Comparison of ENCODE assay signal across 1 cellular context in the genomic region with DNA sequence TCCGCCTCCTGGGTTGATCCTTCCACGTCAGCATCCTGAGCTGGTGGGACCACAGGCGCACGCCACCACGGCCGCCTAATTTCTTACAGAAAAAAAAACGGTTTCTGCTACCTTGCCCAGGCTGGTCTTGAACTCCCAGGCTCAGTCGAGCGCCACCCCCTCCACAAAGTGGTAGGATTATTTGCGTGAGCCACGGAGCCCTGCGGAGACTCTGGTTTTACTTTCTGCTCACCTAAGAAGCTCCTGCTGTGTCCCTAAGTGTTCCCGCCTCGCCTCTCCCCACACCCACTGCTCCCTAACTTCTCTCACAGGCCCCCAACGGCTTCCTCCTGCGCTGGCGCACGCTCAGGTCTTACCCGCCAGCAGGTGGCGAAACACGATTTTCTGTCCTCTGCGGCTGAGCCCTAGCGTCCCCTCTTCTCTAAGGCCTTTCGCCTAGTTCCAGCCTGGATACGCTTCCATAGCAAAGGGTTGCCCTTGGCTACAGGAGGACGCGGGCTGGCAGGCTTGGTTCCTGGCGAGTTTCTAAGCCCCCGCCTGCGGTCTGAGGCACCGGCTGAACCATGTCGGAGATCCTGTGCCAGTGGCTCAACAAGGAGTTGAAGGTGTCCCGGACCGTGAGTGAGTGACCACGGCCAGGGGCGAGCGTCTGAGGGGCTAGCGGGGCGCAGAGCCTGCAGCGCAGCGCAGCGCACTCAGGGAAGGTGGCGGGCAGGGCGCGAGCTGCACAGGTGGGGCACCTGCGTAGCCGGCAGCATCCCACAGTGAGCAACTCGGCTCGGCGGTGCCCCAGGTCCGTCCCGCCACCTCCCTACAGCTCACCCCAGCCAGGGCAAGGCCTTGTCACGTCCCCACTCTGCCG.
TF ChIP-seq lines count a peak whose summit lies in the region.

A gene with protein sequence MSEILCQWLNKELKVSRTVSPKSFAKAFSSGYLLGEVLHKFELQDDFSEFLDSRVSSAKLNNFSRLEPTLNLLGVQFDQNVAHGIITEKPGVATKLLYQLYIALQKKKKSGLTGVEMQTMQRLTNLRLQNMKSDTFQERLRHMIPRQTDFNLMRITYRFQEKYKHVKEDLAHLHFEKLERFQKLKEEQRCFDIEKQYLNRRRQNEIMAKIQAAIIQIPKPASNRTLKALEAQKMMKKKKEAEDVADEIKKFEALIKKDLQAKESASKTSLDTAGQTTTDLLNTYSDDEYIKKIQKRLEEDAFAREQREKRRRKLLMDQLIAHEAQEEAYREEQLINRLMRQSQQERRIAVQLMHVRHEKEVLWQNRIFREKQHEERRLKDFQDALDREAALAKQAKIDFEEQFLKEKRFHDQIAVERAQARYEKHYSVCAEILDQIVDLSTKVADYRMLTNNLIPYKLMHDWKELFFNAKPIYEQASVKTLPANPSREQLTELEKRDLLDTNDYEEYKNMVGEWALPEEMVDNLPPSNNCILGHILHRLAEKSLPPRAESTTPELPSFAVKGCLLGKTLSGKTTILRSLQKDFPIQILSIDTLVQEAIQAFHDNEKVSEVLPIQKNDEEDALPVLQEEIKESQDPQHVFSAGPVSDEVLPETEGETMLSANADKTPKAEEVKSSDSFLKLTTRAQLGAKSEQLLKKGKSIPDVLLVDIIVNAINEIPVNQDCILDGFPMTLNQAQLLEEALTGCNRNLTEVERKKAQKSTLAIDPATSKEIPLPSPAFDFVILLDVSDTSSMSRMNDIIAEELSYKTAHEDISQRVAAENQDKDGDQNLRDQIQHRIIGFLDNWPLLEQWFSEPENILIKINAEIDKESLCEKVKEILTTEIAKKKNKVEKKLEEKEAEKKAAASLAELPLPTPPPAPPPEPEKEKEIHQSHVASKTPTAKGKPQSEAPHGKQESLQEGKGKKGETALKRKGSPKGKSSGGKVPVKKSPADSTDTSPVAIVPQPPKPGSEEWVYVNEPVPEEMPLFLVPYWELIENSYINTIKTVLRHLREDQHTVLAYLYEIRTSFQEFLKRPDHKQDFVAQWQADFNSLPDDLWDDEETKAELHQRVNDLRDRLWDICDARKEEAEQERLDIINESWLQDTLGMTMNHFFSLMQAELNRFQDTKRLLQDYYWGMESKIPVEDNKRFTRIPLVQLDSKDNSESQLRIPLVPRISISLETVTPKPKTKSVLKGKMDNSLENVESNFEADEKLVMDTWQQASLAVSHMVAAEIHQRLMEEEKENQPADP (N-terminal part only) (plus strand): TSS at position 429 of the 862 bp plus-strand sequence. CDS start 135 bp downstream, at position 564.

TF ChIP-seq in HEK293, 187 proteins besides CTCF, POLR2A, EP300 and RAD21 (continued from another document and continues in another):
- TF ChIP-seq, protein P1, sequence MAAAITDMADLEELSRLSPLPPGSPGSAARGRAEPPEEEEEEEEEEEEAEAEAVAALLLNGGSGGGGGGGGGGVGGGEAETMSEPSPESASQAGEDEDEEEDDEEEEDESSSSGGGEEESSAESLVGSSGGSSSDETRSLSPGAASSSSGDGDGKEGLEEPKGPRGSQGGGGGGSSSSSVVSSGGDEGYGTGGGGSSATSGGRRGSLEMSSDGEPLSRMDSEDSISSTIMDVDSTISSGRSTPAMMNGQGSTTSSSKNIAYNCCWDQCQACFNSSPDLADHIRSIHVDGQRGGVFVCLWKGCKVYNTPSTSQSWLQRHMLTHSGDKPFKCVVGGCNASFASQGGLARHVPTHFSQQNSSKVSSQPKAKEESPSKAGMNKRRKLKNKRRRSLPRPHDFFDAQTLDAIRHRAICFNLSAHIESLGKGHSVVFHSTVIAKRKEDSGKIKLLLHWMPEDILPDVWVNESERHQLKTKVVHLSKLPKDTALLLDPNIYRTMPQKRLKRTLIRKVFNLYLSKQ (tag by site-specific recombination; IDR thresholded peaks at IDR 0.05; ENCODE audit: borderline replicate concordance), result no peak
- peak; percentile 79 for TF ChIP-seq KLF8 (tag by site-specific recombination; IDR thresholded peaks at IDR 0.05)
- no peak for TF ChIP-seq ZSCAN16 (tag by site-specific recombination; IDR thresholded peaks at IDR 0.05)
- TF ChIP-seq, protein P2, sequence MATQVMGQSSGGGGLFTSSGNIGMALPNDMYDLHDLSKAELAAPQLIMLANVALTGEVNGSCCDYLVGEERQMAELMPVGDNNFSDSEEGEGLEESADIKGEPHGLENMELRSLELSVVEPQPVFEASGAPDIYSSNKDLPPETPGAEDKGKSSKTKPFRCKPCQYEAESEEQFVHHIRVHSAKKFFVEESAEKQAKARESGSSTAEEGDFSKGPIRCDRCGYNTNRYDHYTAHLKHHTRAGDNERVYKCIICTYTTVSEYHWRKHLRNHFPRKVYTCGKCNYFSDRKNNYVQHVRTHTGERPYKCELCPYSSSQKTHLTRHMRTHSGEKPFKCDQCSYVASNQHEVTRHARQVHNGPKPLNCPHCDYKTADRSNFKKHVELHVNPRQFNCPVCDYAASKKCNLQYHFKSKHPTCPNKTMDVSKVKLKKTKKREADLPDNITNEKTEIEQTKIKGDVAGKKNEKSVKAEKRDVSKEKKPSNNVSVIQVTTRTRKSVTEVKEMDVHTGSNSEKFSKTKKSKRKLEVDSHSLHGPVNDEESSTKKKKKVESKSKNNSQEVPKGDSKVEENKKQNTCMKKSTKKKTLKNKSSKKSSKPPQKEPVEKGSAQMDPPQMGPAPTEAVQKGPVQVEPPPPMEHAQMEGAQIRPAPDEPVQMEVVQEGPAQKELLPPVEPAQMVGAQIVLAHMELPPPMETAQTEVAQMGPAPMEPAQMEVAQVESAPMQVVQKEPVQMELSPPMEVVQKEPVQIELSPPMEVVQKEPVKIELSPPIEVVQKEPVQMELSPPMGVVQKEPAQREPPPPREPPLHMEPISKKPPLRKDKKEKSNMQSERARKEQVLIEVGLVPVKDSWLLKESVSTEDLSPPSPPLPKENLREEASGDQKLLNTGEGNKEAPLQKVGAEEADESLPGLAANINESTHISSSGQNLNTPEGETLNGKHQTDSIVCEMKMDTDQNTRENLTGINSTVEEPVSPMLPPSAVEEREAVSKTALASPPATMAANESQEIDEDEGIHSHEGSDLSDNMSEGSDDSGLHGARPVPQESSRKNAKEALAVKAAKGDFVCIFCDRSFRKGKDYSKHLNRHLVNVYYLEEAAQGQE (tag by site-specific recombination; IDR thresholded peaks at IDR 0.05), result peak; percentile 34; the same call in 1 of the 2 replicates
- TF ChIP-seq, protein P3, sequence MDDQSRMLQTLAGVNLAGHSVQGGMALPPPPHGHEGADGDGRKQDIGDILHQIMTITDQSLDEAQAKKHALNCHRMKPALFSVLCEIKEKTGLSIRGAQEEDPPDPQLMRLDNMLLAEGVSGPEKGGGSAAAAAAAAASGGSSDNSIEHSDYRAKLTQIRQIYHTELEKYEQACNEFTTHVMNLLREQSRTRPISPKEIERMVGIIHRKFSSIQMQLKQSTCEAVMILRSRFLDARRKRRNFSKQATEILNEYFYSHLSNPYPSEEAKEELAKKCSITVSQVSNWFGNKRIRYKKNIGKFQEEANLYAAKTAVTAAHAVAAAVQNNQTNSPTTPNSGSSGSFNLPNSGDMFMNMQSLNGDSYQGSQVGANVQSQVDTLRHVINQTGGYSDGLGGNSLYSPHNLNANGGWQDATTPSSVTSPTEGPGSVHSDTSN (CRISPR knock-in tag; IDR thresholded peaks at IDR 0.05), result peak; percentile 32; the same call in 1 of the 2 replicates
- TF ChIP-seq ZNF530 (tag by site-specific recombination; IDR thresholded peaks at IDR 0.05; ENCODE audit: low read depth), result no peak
- no peak for TF ChIP-seq ZNF114 (tag by site-specific recombination; IDR thresholded peaks at IDR 0.05)
- no peak for TF ChIP-seq ZNF776 (tag by site-specific recombination; IDR thresholded peaks at IDR 0.05; ENCODE audit: borderline replicate concordance)
- TF ChIP-seq ZBTB8A (tag by site-specific recombination; IDR thresholded peaks at IDR 0.05), result peak; percentile 87
- no peak for TF ChIP-seq MEIS1 (CRISPR knock-in tag; IDR thresholded peaks at IDR 0.05; ENCODE audit: borderline replicate concordance)
- no peak for TF ChIP-seq ZNF792 (tag by site-specific recombination; IDR thresholded peaks at IDR 0.05)
- TF ChIP-seq ZNF768 (tag by site-specific recombination; IDR thresholded peaks at IDR 0.05), result no peak
- TF ChIP-seq ZNF777 (tag by site-specific recombination; IDR thresholded peaks at IDR 0.05; ENCODE audit: borderline replicate concordance), result no peak; the same call in 1 of the 2 replicates
- peak; percentile 71 for TF ChIP-seq SCRT2 (tag by site-specific recombination; IDR thresholded peaks at IDR 0.05)
- TF ChIP-seq, protein P4, sequence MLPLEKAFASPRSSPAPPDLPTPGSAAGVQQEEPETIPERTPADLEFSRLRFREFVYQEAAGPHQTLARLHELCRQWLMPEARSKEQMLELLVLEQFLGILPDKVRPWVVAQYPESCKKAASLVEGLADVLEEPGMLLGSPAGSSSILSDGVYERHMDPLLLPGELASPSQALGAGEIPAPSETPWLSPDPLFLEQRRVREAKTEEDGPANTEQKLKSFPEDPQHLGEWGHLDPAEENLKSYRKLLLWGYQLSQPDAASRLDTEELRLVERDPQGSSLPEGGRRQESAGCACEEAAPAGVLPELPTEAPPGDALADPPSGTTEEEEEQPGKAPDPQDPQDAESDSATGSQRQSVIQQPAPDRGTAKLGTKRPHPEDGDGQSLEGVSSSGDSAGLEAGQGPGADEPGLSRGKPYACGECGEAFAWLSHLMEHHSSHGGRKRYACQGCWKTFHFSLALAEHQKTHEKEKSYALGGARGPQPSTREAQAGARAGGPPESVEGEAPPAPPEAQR (tag by site-specific recombination; IDR thresholded peaks at IDR 0.05), result no peak
- TF ChIP-seq, protein P5, sequence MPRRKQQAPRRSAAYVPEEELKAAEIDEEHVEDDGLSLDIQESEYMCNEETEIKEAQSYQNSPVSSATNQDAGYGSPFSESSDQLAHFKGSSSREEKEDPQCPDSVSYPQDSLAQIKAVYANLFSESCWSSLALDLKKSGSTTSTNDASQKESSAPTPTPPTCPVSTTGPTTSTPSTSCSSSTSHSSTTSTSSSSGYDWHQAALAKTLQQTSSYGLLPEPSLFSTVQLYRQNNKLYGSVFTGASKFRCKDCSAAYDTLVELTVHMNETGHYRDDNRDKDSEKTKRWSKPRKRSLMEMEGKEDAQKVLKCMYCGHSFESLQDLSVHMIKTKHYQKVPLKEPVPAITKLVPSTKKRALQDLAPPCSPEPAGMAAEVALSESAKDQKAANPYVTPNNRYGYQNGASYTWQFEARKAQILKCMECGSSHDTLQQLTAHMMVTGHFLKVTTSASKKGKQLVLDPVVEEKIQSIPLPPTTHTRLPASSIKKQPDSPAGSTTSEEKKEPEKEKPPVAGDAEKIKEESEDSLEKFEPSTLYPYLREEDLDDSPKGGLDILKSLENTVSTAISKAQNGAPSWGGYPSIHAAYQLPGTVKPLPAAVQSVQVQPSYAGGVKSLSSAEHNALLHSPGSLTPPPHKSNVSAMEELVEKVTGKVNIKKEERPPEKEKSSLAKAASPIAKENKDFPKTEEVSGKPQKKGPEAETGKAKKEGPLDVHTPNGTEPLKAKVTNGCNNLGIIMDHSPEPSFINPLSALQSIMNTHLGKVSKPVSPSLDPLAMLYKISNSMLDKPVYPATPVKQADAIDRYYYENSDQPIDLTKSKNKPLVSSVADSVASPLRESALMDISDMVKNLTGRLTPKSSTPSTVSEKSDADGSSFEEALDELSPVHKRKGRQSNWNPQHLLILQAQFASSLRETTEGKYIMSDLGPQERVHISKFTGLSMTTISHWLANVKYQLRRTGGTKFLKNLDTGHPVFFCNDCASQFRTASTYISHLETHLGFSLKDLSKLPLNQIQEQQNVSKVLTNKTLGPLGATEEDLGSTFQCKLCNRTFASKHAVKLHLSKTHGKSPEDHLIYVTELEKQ (tag by site-specific recombination; IDR thresholded peaks at IDR 0.05; ENCODE audit: borderline replicate concordance), result no peak
- TF ChIP-seq ZNF2 (tag by site-specific recombination; IDR thresholded peaks at IDR 0.05), result peak; percentile 75
- TF ChIP-seq SCRT1 (tag by site-specific recombination; IDR thresholded peaks at IDR 0.05; ENCODE audit: borderline replicate concordance), result peak; percentile 96
- TF ChIP-seq ZNF138 (tag by site-specific recombination; IDR thresholded peaks at IDR 0.05; ENCODE audit: borderline replicate concordance), result no peak
- TF ChIP-seq KLF1 (tag by site-specific recombination; IDR thresholded peaks at IDR 0.05), result 0 out of 2 replicates have a peak, but pooled peaks have one; percentile 48
- TF ChIP-seq, protein P6, sequence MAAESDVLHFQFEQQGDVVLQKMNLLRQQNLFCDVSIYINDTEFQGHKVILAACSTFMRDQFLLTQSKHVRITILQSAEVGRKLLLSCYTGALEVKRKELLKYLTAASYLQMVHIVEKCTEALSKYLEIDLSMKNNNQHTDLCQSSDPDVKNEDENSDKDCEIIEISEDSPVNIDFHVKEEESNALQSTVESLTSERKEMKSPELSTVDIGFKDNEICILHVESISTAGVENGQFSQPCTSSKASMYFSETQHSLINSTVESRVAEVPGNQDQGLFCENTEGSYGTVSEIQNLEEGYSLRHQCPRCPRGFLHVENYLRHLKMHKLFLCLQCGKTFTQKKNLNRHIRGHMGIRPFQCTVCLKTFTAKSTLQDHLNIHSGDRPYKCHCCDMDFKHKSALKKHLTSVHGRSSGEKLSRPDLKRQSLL (tag by site-specific recombination; IDR thresholded peaks at IDR 0.05), result no peak
- 0 out of 2 replicates have a peak, but pooled peaks have one; percentile 33 for TF ChIP-seq KLF7 (tag by site-specific recombination; IDR thresholded peaks at IDR 0.05; ENCODE audit: borderline replicate concordance)
- TF ChIP-seq WT1 (tag by site-specific recombination; IDR thresholded peaks at IDR 0.05), result no peak
- TF ChIP-seq GLIS2 (tag by site-specific recombination; IDR thresholded peaks at IDR 0.05), result peak; percentile 94
- TF ChIP-seq, protein P7, sequence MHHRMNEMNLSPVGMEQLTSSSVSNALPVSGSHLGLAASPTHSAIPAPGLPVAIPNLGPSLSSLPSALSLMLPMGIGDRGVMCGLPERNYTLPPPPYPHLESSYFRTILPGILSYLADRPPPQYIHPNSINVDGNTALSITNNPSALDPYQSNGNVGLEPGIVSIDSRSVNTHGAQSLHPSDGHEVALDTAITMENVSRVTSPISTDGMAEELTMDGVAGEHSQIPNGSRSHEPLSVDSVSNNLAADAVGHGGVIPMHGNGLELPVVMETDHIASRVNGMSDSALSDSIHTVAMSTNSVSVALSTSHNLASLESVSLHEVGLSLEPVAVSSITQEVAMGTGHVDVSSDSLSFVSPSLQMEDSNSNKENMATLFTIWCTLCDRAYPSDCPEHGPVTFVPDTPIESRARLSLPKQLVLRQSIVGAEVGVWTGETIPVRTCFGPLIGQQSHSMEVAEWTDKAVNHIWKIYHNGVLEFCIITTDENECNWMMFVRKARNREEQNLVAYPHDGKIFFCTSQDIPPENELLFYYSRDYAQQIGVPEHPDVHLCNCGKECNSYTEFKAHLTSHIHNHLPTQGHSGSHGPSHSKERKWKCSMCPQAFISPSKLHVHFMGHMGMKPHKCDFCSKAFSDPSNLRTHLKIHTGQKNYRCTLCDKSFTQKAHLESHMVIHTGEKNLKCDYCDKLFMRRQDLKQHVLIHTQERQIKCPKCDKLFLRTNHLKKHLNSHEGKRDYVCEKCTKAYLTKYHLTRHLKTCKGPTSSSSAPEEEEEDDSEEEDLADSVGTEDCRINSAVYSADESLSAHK (tag by site-specific recombination; IDR thresholded peaks at IDR 0.05), result peak; percentile 80
- TF ChIP-seq, protein P8, sequence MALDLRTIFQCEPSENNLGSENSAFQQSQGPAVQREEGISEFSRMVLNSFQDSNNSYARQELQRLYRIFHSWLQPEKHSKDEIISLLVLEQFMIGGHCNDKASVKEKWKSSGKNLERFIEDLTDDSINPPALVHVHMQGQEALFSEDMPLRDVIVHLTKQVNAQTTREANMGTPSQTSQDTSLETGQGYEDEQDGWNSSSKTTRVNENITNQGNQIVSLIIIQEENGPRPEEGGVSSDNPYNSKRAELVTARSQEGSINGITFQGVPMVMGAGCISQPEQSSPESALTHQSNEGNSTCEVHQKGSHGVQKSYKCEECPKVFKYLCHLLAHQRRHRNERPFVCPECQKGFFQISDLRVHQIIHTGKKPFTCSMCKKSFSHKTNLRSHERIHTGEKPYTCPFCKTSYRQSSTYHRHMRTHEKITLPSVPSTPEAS (tag by site-specific recombination; IDR thresholded peaks at IDR 0.05), result no peak
